In genomic region chr14:105168979-105169507, GRCh38 we compare ENCODE assay signal across 8 cellular contexts. TPM values are rescaled to one million over a fixed set of nuclear protein-coding genes. Genes with fewer than 3 reads are reported as not detected.
DNase-seq lines count a peak whose midpoint lies in the region; ATAC-seq and TF ChIP-seq lines count a peak whose summit lies in the region.

No MANE protein-coding gene starts in this region.

- peak; percentile 70 for DNase-seq in NCI-H1694 treated with DMSO at 0.1 percent for 48 hours (lab: John Stamatoyannopoulos, UW)
- peak; percentile 47 for DNase-seq in activated naive CD4-positive, alpha-beta T cell treated with Interleukin-2 at 50 U/mL for 16 hours
- DNase-seq in left ventricle myocardium inferior = no peak
- DNase-seq in stimulated activated CD4-positive, alpha-beta T cell treated with anti-CD3 and anti-CD28 coated beads, Interleukin-4, amount 100 ng/mL, for 4 hours = peak; percentile 43 to 59
- DNase-seq in mesenteric fat pad (ENCODE audit: low spot score) = no peak
- no peak for DNase-seq in hippocampal formation (lab: John Stamatoyannopoulos, UW)

- TF ChIP-seq CTCF in left ventricle myocardium inferior (IDR thresholded peaks at IDR 0.05; ENCODE audit: borderline replicate concordance) = peak; percentile 65

- H3K36me3 ChIP-seq in ES-I3 (ENCODE audit: insufficient read depth, low read length) = no peaks in the 10 kb centered on the region
- H3K36me3 ChIP-seq in left ventricle myocardium inferior = no peaks in the 10 kb centered on the region

- ATAC-seq in GM18868 (IDR thresholded peaks at IDR 0.05; ENCODE audit: unreplicated experiment) = no peak

- H3K4me3 ChIP-seq in left ventricle myocardium inferior = peak overlapping the region; percentile 62

- H3K27me3 ChIP-seq in left ventricle myocardium inferior (ENCODE audit: low read depth) = peaks cover 36% of the 10 kb centered on the region

- H3K9ac ChIP-seq in ES-I3 (ENCODE audit: low read depth, low read length) = peak overlapping the region; percentile 44; the same call in 1 of the 2 replicates

- H3K9me3 ChIP-seq in ES-I3 (ENCODE audit: control insufficient read depth, insufficient read depth, low read length) = no peaks in the 10 kb centered on the region
- no peaks in the 10 kb centered on the region for H3K9me3 ChIP-seq in left ventricle myocardium inferior (replicated peaks)

- H3K4me1 ChIP-seq in ES-I3 (ENCODE audit: insufficient read depth, low read length) = peaks cover 7% of the 10 kb centered on the region; the same call in 1 of the 2 replicates
- peaks cover 64% of the 10 kb centered on the region for H3K4me1 ChIP-seq in left ventricle myocardium inferior

- intact Hi-C loops in left ventricle myocardium inferior (cut with micrococcal nuclease) = no loop called here

- H3K27ac ChIP-seq in left ventricle myocardium inferior (replicated peaks) = peak overlapping the region; percentile 87

RNA-seq across cellular contexts. Expression of gene JAG2, which starts 0.5 kb away (rescaled TPM):
- total RNA-seq in left ventricle myocardium inferior (26.1 TPM), mesenteric fat pad (25.1 TPM)

RNA-seq across cellular contexts. Expression of gene NUDT14, which starts 12.1 kb away (rescaled TPM):
- 22.9 TPM for total RNA-seq in left ventricle myocardium inferior
- 28.3 TPM for total RNA-seq in mesenteric fat pad

Comparison
In these comparisons a context has a peak if more than half of its experiments do, and no peak if none do; other contexts are left out.
1. DNase-seq: peak in NCI-H1694 treated with DMSO at 0.1 percent for 48 hours (single experiment), activated naive CD4-positive, alpha-beta T cell treated with Interleukin-2 at 50 U/mL for 16 hours (single experiment) and stimulated activated CD4-positive, alpha-beta T cell treated with anti-CD3 and anti-CD28 coated beads, Interleukin-4, amount 100 ng/mL, for 4 hours (2 of 2); none in left ventricle myocardium inferior (single experiment), mesenteric fat pad (single experiment) and hippocampal formation (0 of 2).